1 cellular context compared by ENCODE assay signal in the genomic region with DNA sequence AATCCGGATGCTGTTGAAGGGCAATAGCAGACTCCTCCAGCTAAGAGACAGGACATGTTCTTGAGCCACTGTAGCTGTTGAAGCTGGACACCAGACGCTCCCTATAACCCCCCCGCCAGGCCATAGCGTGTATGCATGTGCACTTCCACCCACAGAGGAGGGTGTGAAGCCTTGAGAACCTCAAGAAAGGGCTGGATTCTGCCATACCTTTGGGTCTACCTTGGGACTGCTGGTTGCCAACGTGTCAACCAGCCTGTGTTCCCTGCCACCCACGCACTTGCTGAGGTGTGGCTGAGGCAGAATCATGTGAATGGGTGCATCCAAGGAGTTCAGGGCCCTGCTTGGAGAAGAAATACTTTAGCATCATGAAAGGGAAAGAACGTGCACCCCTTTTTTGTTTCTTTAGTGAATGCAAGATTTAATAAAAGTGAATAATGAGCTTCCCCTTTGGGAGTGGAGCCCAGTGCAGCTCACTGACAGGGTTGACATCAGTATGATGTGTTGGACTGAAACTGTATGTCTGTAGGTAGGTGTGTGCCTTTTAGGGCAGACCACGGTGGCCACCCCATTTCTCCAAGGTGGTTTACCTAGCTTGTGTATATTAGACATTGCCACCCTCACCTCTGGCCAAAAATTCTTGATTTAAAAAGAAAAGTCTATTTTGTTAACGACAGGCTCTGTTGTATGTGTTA.
TF ChIP-seq lines count a peak whose summit lies in the region.

No MANE protein-coding gene starts in this region.

TF ChIP-seq in GM12878, 131 proteins besides CTCF, POLR2A, EP300 and RAD21:
- TF ChIP-seq, protein P1, sequence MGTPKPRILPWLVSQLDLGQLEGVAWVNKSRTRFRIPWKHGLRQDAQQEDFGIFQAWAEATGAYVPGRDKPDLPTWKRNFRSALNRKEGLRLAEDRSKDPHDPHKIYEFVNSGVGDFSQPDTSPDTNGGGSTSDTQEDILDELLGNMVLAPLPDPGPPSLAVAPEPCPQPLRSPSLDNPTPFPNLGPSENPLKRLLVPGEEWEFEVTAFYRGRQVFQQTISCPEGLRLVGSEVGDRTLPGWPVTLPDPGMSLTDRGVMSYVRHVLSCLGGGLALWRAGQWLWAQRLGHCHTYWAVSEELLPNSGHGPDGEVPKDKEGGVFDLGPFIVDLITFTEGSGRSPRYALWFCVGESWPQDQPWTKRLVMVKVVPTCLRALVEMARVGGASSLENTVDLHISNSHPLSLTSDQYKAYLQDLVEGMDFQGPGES (IDR thresholded peaks at IDR 0.05), result no peak
- no peak for TF ChIP-seq POLR2AphosphoS5 (IDR thresholded peaks at IDR 0.05; ENCODE audit: low read length)
- no peak for TF ChIP-seq MXI1 (IDR thresholded peaks at IDR 0.05; ENCODE audit: low read depth, low read length)
- no peak for TF ChIP-seq ZNF384 (IDR thresholded peaks at IDR 0.05; ENCODE audit: borderline replicate concordance, low read depth, low read length)
- no peak for TF ChIP-seq CBX3 (IDR thresholded peaks at IDR 0.05; ENCODE audit: borderline replicate concordance, low read depth)
